ENCODE assay signal across 8 cellular contexts in the genomic region with DNA sequence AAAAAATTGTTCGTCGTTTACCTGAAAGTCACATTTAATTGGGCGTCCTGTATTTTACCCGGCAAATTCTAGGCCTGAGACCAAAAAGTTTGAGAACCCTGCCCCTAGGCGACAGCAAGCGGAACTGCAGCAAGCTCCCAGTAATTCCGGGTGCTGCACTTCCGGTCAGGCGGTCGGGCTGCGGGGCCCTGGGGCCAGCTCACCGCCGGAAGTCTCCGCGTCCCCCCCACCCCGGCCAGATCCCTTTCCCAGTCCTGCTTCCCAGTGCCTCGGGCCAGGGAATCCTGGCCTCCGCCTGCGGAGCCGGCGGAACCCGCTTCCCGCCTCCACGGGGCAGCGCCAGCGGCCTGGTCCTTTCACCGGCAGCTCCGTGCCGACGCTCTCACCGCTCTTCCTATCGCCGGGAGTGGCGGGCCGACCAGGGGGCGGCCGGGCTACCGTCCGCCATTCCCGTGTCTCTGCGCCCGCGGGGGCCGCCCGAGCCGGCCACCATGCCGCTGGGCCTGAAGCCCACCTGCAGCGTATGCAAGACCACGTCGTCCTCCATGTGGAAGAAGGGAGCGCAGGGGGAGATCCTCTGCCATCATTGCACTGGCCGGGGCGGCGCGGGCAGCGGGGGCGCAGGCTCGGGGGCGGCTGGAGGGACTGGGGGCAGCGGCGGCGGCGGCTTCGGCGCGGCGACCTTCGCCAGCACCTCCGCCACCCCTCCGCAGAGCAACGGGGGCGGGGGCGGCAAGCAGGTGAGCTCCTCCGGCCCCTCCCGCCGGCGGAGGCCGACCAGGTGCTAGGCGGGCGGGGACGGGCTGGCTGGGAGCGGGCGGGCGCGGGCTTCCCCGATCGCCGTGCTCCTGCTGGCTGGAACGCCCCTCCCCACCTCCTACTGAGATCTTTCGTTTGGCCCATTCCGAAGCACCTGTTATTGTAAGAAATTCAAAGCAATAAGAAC. TPM values are rescaled to one million over a fixed set of nuclear protein-coding genes. Genes with fewer than 3 reads are reported as not detected.
DNase-seq lines count a peak whose midpoint lies in the region; ATAC-seq and TF ChIP-seq lines count a peak whose summit lies in the region.

A gene with protein sequence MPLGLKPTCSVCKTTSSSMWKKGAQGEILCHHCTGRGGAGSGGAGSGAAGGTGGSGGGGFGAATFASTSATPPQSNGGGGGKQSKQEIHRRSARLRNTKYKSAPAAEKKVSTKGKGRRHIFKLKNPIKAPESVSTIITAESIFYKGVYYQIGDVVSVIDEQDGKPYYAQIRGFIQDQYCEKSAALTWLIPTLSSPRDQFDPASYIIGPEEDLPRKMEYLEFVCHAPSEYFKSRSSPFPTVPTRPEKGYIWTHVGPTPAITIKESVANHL (plus strand): TSS at position 244 of the 946 bp plus-strand sequence. CDS start 248 bp downstream, at position 492.

- H3K4me3 Mint-ChIP-seq in natural killer cell treated with Interleukin-12 subunit alpha and Interleukin-12 subunit beta and Interleukin-15 and Interleukin-18, amount 100 ng/mL, for 72 hours, result peak within 1 kb of the TSS; percentile 97

- DNase-seq in G401 (ENCODE audit: low spot score), result peak; percentile 93
- DNase-seq in H4 (ENCODE audit: low spot score), result peak; percentile 95
- DNase-seq in LNCaP clone FGC (ENCODE audit: low read depth), result peak; percentile 89
- peak; percentile 70 for DNase-seq in activated T-helper 9 cell treated with anti-CD3 and anti-CD28 coated beads, Interleukin-2, amount 50 U/mL, for 16 hours (ENCODE audit: low read depth)
- DNase-seq in fibroblast of peridontal ligament (ENCODE audit: extremely low read depth), result peak; percentile 91
- peak; percentile 91 for DNase-seq in natural killer cell treated with Interleukin-12 subunit alpha and Interleukin-12 subunit beta and Interleukin-15 and Interleukin-18, amount 100 ng/mL, for 72 hours (ENCODE audit: low spot score)
- peak; percentile 87 for DNase-seq in stimulated activated naive CD8-positive, alpha-beta T cell treated with anti-CD3 and anti-CD28 coated beads, Interleukin-15, Interleukin-2, amounts not matched to agents 100 U/mL and 50 U/mL, for 24 hours

- peak; percentile 93 to 97 for ATAC-seq in natural killer cell treated with Interleukin-12 subunit alpha and Interleukin-12 subunit beta and Interleukin-15 and Interleukin-18, amount 100 ng/mL, for 72 hours
- ATAC-seq in stimulated activated naive CD8-positive, alpha-beta T cell treated with anti-CD3 and anti-CD28 coated beads, Interleukin-15, Interleukin-2, amounts not matched to agents 100 U/mL and 50 U/mL, for 24 hours, result peak; percentile 89

- in situ Hi-C loops in G401 (cut with HindIII; ENCODE audit: low sequenced_read_pairs), result no loop called here

- peak within 1 kb of the TSS; percentile 92 for H3K4me3 ChIP-seq in LNCaP clone FGC (ENCODE audit: low read depth, low read length)

- peaks cover 8% of the 10 kb centered on the region in 2 donors for H3K4me1 Mint-ChIP-seq in natural killer cell treated with Interleukin-12 subunit alpha and Interleukin-12 subunit beta and Interleukin-15 and Interleukin-18, amount 100 ng/mL, for 72 hours (ENCODE audit: low read depth in 2 of 2)

- H3K27me3 Mint-ChIP-seq in natural killer cell treated with Interleukin-12 subunit alpha and Interleukin-12 subunit beta and Interleukin-15 and Interleukin-18, amount 100 ng/mL, for 72 hours, result no peaks in the 10 kb centered on the region

- TF ChIP-seq POLR2A in Raji (IDR thresholded peaks at IDR 0.05; ENCODE audit: insufficient read depth, low read depth, low read length), result peak; percentile 73

- H3K27ac Mint-ChIP-seq in natural killer cell treated with Interleukin-12 subunit alpha and Interleukin-12 subunit beta and Interleukin-15 and Interleukin-18, amount 100 ng/mL, for 72 hours, result peak within 1 kb of the TSS; percentile 95

- TF ChIP-seq CTCF in LNCaP clone FGC (IDR thresholded peaks at IDR 0.05; ENCODE audit: control insufficient read depth, extremely low read depth, insufficient read depth), result peak; percentile 91

- H3K36me3 Mint-ChIP-seq in natural killer cell treated with Interleukin-12 subunit alpha and Interleukin-12 subunit beta and Interleukin-15 and Interleukin-18, amount 100 ng/mL, for 72 hours, result peaks cover 6% of the 10 kb centered on the region

- no peaks in the 10 kb centered on the region for H3K9me3 Mint-ChIP-seq in natural killer cell treated with Interleukin-12 subunit alpha and Interleukin-12 subunit beta and Interleukin-15 and Interleukin-18, amount 100 ng/mL, for 72 hours

RNA-seq across cellular contexts. Expression of the gene that starts here (rescaled TPM):
- 14.8 and 22.0 TPM in 2 replicates for total RNA-seq in G401 (2014; rRNA removed; shearing (Covaris generic))
- 25.8 and 25.9 TPM in 2 replicates for total RNA-seq in H4 (2014; rRNA removed; shearing (Covaris generic))
- total RNA-seq in natural killer cell treated with Interleukin-12 subunit alpha and Interleukin-12 subunit beta and Interleukin-15 and Interleukin-18, amount 100 ng/mL, for 72 hours, result 10 to 100 TPM; 12.1 to 16.6 TPM

Comparison
In these comparisons a context has a peak if more than half of its experiments do, and no peak if none do; other contexts are left out.
1. Peak in every context shown above with its lines: DNase-seq, ATAC-seq and H3K4me3 ChIP-seq.